1 cellular context compared by ENCODE assay signal in the genomic region with DNA sequence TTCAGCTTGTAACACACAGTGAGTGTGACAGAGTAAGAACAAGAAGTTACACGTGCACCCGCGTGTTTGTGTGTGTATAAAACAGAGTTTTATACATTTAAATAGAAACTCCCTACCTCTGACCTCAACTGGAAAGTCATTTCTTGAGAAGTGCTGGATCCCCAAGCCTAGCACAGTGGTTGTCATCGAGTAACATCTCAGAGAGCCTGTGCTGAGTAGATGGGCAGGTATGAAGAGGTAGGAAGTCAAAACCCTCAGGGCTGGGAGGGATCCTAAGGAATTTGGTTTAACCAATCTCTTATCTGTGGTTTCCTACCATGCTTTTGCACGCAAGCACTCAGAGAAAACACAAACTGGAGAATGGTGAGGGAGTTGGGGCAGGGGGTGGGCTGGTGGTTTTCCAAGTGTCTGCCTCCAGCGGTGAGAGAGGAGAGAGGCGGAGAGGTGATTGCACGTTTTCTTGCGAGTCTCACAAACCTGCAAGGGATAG.
A peak's percentile ranks its signal among the peaks of the same experiment; 100 is the strongest.
TF ChIP-seq lines count a peak whose summit lies in the region.

No MANE protein-coding gene starts in this region.

TF ChIP-seq in GM12878, 131 proteins besides CTCF, POLR2A, EP300 and RAD21 (continued from another document):
- TF ChIP-seq, protein P1, sequence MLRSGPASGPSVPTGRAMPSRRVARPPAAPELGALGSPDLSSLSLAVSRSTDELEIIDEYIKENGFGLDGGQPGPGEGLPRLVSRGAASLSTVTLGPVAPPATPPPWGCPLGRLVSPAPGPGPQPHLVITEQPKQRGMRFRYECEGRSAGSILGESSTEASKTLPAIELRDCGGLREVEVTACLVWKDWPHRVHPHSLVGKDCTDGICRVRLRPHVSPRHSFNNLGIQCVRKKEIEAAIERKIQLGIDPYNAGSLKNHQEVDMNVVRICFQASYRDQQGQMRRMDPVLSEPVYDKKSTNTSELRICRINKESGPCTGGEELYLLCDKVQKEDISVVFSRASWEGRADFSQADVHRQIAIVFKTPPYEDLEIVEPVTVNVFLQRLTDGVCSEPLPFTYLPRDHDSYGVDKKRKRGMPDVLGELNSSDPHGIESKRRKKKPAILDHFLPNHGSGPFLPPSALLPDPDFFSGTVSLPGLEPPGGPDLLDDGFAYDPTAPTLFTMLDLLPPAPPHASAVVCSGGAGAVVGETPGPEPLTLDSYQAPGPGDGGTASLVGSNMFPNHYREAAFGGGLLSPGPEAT (IDR thresholded peaks at IDR 0.05; ENCODE audit: low read depth) = no peak
- TF ChIP-seq, protein P2, sequence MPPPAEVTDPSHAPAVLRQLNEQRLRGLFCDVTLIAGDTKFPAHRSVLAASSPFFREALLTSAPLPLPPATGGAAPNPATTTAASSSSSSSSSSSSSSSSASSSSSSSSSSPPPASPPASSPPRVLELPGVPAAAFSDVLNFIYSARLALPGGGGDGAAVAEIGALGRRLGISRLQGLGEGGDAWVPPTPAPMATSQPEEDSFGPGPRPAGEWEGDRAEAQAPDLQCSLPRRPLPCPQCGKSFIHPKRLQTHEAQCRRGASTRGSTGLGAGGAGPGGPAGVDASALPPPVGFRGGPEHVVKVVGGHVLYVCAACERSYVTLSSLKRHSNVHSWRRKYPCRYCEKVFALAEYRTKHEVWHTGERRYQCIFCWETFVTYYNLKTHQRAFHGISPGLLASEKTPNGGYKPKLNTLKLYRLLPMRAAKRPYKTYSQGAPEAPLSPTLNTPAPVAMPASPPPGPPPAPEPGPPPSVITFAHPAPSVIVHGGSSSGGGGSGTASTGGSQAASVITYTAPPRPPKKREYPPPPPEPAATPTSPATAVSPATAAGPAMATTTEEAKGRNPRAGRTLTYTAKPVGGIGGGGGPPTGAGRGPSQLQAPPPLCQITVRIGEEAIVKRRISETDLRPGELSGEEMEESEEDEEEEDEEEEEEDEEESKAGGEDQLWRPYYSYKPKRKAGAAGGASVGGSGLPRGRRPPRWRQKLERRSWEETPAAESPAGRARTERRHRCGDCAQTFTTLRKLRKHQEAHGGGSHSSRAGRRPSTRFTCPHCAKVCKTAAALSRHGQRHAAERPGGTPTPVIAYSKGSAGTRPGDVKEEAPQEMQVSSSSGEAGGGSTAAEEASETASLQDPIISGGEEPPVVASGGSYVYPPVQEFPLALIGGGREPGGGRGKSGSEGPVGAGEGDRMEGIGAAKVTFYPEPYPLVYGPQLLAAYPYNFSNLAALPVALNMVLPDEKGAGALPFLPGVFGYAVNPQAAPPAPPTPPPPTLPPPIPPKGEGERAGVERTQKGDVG (CRISPR knock-in tag; IDR thresholded peaks at IDR 0.05) = no peak
- TF ChIP-seq TAF1 (IDR thresholded peaks at IDR 0.05; ENCODE audit: borderline replicate concordance, low read depth, low read length) (no peak), JUNB (IDR thresholded peaks at IDR 0.05) (peak; percentile 23; the same call in 1 of the 2 replicates), BHLHE40 (IDR thresholded peaks at IDR 0.05; ENCODE audit: borderline replicate concordance in 1 of 2, low read depth in 2 of 2, low read length in 1 of 2) (0 out of 4 replicates have a peak, but pooled peaks of 1 of the 2 experiments have one; percentile 17)
